In the genomic region with DNA sequence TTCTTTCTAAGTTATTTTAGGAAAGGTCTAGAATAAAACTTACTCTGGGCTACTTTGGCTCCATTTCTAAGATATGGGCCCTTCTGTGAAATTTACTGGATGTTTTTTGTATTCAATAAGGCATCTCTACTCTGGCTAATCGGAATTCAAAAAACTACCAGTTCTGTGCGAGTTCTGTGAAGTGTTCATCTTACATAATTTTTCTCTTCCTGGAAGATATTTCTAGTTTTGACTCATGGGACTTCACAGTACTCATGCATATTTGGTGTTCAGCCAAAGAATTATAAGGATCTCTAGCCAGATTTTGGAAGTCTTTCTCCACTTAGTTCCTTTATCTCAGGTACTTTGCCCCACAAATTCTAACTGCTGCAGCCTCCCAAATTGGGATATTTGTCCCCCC, we compare ENCODE assay signal across 10 cellular contexts. TPM values are rescaled to one million over a fixed set of nuclear protein-coding genes. Genes with fewer than 3 reads are reported as not detected.
DNase-seq lines count a peak whose midpoint lies in the region; ATAC-seq and TF ChIP-seq lines count a peak whose summit lies in the region.
"Had no signal": no experiment of that assay in that cellular context is flagged by ENCODE, and none has a peak within 500 bp of the region (broad histone marks: within the 10 kb centered on the region; RNA-seq: fewer than 3 reads in every experiment).

No MANE protein-coding gene starts in this region.

- peaks cover 57% of the 10 kb centered on the region for H3K4me1 Mint-ChIP-seq in activated naive CD8-positive, alpha-beta T cell treated with anti-CD3 and anti-CD28 coated beads, Interleukin-2, amount 10 ng/mL, durations not matched to agents 7 days and 5 days

- no peaks in the 10 kb centered on the region for H3K36me3 Mint-ChIP-seq in activated naive CD8-positive, alpha-beta T cell treated with anti-CD3 and anti-CD28 coated beads, Interleukin-2, amount 10 ng/mL, durations not matched to agents 7 days and 5 days

- H3K4me1 ChIP-seq in lung (ENCODE audit: control insufficient read depth in 2 of 2, insufficient read depth in 2 of 2, low read length in 2 of 2) = peaks cover 0 to 4% of the 10 kb centered on the region in 2 donors
- H3K4me1 ChIP-seq: SJCRH30 had no signal

- CTCF ChIA-PET in AG04450 (lab: Charles Lee) = no interaction called here

- H3K4me3 Mint-ChIP-seq in activated naive CD8-positive, alpha-beta T cell treated with anti-CD3 and anti-CD28 coated beads, Interleukin-2, amount 10 ng/mL, durations not matched to agents 7 days and 5 days = peak overlapping the region; percentile 64

- H3K27ac ChIP-seq in AG04450 (ENCODE audit: low read depth, low read length) (no peak overlapping the region), lung (ENCODE audit: low read depth in 1 of 2, low read length in 1 of 2) (no peak overlapping the region)
- H3K27ac ChIP-seq: SJCRH30 had no signal

- 21 to 29% methylated on average over 2 of the region's 2 CpGs for WGBS in lung, 2 donors

- ATAC-seq in GM21390 (IDR thresholded peaks at IDR 0.05; ENCODE audit: unreplicated experiment) (peak; percentile 52), lung (ENCODE audit: insufficient read depth, low FRiP score) (peak; percentile 50), HG02759 (IDR thresholded peaks at IDR 0.05; ENCODE audit: unreplicated experiment) (no peak)
- peak; percentile 61 for ATAC-seq in activated naive CD8-positive, alpha-beta T cell treated with anti-CD3 and anti-CD28 coated beads, Interleukin-2, amount 10 ng/mL, durations not matched to agents 7 days and 5 days (ENCODE audit: low read depth)

- no peaks in the 10 kb centered on the region for H3K27me3 Mint-ChIP-seq in activated naive CD8-positive, alpha-beta T cell treated with anti-CD3 and anti-CD28 coated beads, Interleukin-2, amount 10 ng/mL, durations not matched to agents 7 days and 5 days

- DNase-seq in AG04450 (ENCODE audit: low read depth, low spot score) (peak; percentile 8), lung (ENCODE audit: low spot score) (no peak), GM13977 (ENCODE audit: low spot score) (no peak), DMS 273 (lab: John Stamatoyannopoulos, UW; ENCODE audit: unreplicated experiment) (no peak)
- no peak for DNase-seq in activated naive CD8-positive, alpha-beta T cell treated with anti-CD3 and anti-CD28 coated beads, Interleukin-2, amount 10 ng/mL, durations not matched to agents 7 days and 5 days
- DNase-seq in activated CD4-positive, CD25-positive, alpha-beta regulatory T cell (lab: John Stamatoyannopoulos, UW) = no peak
- DNase-seq: SJCRH30, small intestine had no signal

- H3K9me3 ChIP-seq in AG04450 (ENCODE audit: control insufficient read depth, insufficient read depth, low read length) (peaks cover 3% of the 10 kb centered on the region; the same call in 1 of the 2 replicates), lung (ENCODE audit: control insufficient read depth in 2 of 2, insufficient read depth in 1 of 2, low read length in 1 of 2) (no peaks in the 10 kb centered on the region)
- H3K9me3 ChIP-seq: SJCRH30 had no signal

- H3K27ac Mint-ChIP-seq in activated naive CD8-positive, alpha-beta T cell treated with anti-CD3 and anti-CD28 coated beads, Interleukin-2, amount 10 ng/mL, durations not matched to agents 7 days and 5 days = peak overlapping the region; percentile 80

- no peak overlapping the region for H3K4me3 ChIP-seq in AG04450 (ENCODE audit: low read depth, low read length)
- no peak overlapping the region for H3K4me3 ChIP-seq in lung
- H3K4me3 ChIP-seq: SJCRH30 had no signal

- H3K36me3 ChIP-seq in lung (ENCODE audit: control insufficient read depth in 2 of 2, insufficient read depth in 2 of 2, low read length in 2 of 2) = no peaks in the 10 kb centered on the region
- H3K36me3 ChIP-seq: SJCRH30 had no signal

- in situ Hi-C loops in GM13977 (cut with MboI; ENCODE audit: low pct_unique_long_range_greater_than_20kb, low sequenced_read_pairs, unreplicated experiment) = no loop called here

- no peak for TF ChIP-seq CTCF in AG04450 (IDR thresholded peaks at IDR 0.05; ENCODE audit: low read depth, low read length)
- TF ChIP-seq CTCF in lung (IDR thresholded peaks at IDR 0.05; ENCODE audit: control extremely low read depth, extremely low read depth) = no peak
- TF ChIP-seq CTCF in GM13977 (IDR thresholded peaks at IDR 0.05; ENCODE audit: extremely low read depth, insufficient read depth, missing control alignments) = no peak

- H3K27me3 ChIP-seq in AG04450 (ENCODE audit: control insufficient read depth, insufficient read depth, low read length) = no peaks in the 10 kb centered on the region
- H3K27me3 ChIP-seq in lung (ENCODE audit: control insufficient read depth, insufficient read depth) = no peaks in the 10 kb centered on the region
- H3K27me3 ChIP-seq: SJCRH30 had no signal

- no peaks in the 10 kb centered on the region for H3K9me3 Mint-ChIP-seq in activated naive CD8-positive, alpha-beta T cell treated with anti-CD3 and anti-CD28 coated beads, Interleukin-2, amount 10 ng/mL, durations not matched to agents 7 days and 5 days

- POLR2A ChIA-PET in AG04450 (lab: Yijun Ruan, JAX) = no interaction called here
- POLR2A ChIA-PET in activated naive CD8-positive, alpha-beta T cell treated with anti-CD3 and anti-CD28 coated beads, Interleukin-2, amount 10 ng/mL, durations not matched to agents 7 days and 5 days (lab: Charles Lee) = interaction anchor here (0.9 to 1.7 kb wide), 4 partner anchors 19 to 30 kb away, joined by 3 to 9 read pairs (median 4); no protein-coding TSS in a partner anchor

RNA-seq across cellular contexts. Expression of gene MBNL1, which starts 46.4 kb away (rescaled TPM):
- 92.1 and 95.5 TPM in 2 replicates for polyA plus RNA-seq in AG04450 (2011; rRNA removed)
- 295 and 329 TPM in 2 replicates for polyA minus RNA-seq in AG04450 (2011; rRNA and poly(A)+ RNA removed)
- total RNA-seq in activated naive CD8-positive, alpha-beta T cell treated with anti-CD3 and anti-CD28 coated beads, Interleukin-2, amount 10 ng/mL, durations not matched to agents 7 days and 5 days = 100 to 1,000 TPM; 446 to 447 TPM
- total RNA-seq in lung = 100 to 1,000 TPM; 265 to 266 TPM
- 10 to 100 TPM; 55.3 to 64.2 TPM for polyA plus RNA-seq in lung
